8 cellular contexts compared by ENCODE assay signal in genomic region chr12:13101854-13102375, GRCh38. TPM values are rescaled to one million over a fixed set of nuclear protein-coding genes. Genes with fewer than 3 reads are reported as not detected.
DNase-seq lines count a peak whose midpoint lies in the region; ATAC-seq and TF ChIP-seq lines count a peak whose summit lies in the region.

No MANE protein-coding gene starts in this region.

- H3K9ac ChIP-seq in KMS-11 (peak overlapping the region; percentile 94), parathyroid adenoma (peak overlapping the region; percentile 42)

- H3K4me3 Mint-ChIP-seq in CD4-positive, CD25-positive, alpha-beta regulatory T cell, result peak overlapping the region; percentile 81 to 92 (median 91)
- peak overlapping the region; percentile 71 for H3K4me3 Mint-ChIP-seq in activated CD4-positive, alpha-beta memory T cell treated with anti-CD3 and anti-CD28 coated beads, Interleukin-2, amount 10 ng/mL, durations not matched to agents 7 days and 5 days

- H3K27me3 ChIP-seq in CD4-positive, CD25-positive, alpha-beta regulatory T cell (ENCODE audit: control insufficient read depth, insufficient read depth, low read length), result no peaks in the 10 kb centered on the region
- H3K27me3 ChIP-seq in KMS-11 (ENCODE audit: insufficient read depth, low read depth), result no peaks in the 10 kb centered on the region
- no peaks in the 10 kb centered on the region for H3K27me3 ChIP-seq in parathyroid adenoma (ENCODE audit: control insufficient read depth, insufficient read depth, low read length)

- H3K36me3 Mint-ChIP-seq in CD4-positive, CD25-positive, alpha-beta regulatory T cell, result no peaks in the 10 kb centered on the region
- H3K36me3 Mint-ChIP-seq in activated CD4-positive, alpha-beta memory T cell treated with anti-CD3 and anti-CD28 coated beads, Interleukin-2, amount 10 ng/mL, durations not matched to agents 7 days and 5 days (ENCODE audit: low read depth), result no peaks in the 10 kb centered on the region

- H3K36me3 ChIP-seq in CD4-positive, CD25-positive, alpha-beta regulatory T cell (ENCODE audit: control insufficient read depth, insufficient read depth, low read length), result no peaks in the 10 kb centered on the region
- no peaks in the 10 kb centered on the region for H3K36me3 ChIP-seq in KMS-11 (ENCODE audit: insufficient read depth)
- no peaks in the 10 kb centered on the region for H3K36me3 ChIP-seq in parathyroid adenoma (ENCODE audit: control insufficient read depth, insufficient read depth, low read length)

- H3K79me2 ChIP-seq in KMS-11 (ENCODE audit: insufficient read depth, low read depth), result no peaks in the 10 kb centered on the region
- H3K79me2 ChIP-seq in parathyroid adenoma, result no peaks in the 10 kb centered on the region

- H3K9me3 ChIP-seq in CD4-positive, CD25-positive, alpha-beta regulatory T cell (ENCODE audit: control insufficient read depth in 2 of 2, low read length in 2 of 2), result no peaks in the 10 kb centered on the region
- H3K9me3 ChIP-seq in parathyroid adenoma (ENCODE audit: control insufficient read depth, low read length), result no peaks in the 10 kb centered on the region

- peak overlapping the region; percentile 93 to 96 (median 93) for H3K27ac Mint-ChIP-seq in CD4-positive, CD25-positive, alpha-beta regulatory T cell
- H3K27ac Mint-ChIP-seq in activated CD4-positive, alpha-beta memory T cell treated with anti-CD3 and anti-CD28 coated beads, Interleukin-2, amount 10 ng/mL, durations not matched to agents 7 days and 5 days, result peak overlapping the region; percentile 36

- no peaks in the 10 kb centered on the region for H4K20me1 ChIP-seq in KMS-11 (ENCODE audit: insufficient read depth)

- H3K9me3 Mint-ChIP-seq in CD4-positive, CD25-positive, alpha-beta regulatory T cell, result peaks cover 0 to under 1% (median 0%) of the 10 kb centered on the region in 7 donors
- H3K9me3 Mint-ChIP-seq in activated CD4-positive, alpha-beta memory T cell treated with anti-CD3 and anti-CD28 coated beads, Interleukin-2, amount 10 ng/mL, durations not matched to agents 7 days and 5 days, result no peaks in the 10 kb centered on the region

- H2AFZ ChIP-seq in KMS-11 (ENCODE audit: low read depth) (peak overlapping the region; percentile 81; the same call in 1 of the 2 replicates), parathyroid adenoma (peak overlapping the region; percentile 94)

- no peak for ATAC-seq in CD4-positive, CD25-positive, alpha-beta regulatory T cell (ENCODE audit: low read depth in 2 of 2)
- ATAC-seq in HG02973 (IDR thresholded peaks at IDR 0.05; ENCODE audit: unreplicated experiment), result no peak

- peaks cover 24 to 52% (median 35%) of the 10 kb centered on the region in 4 donors for H3K4me1 Mint-ChIP-seq in CD4-positive, CD25-positive, alpha-beta regulatory T cell
- H3K4me1 Mint-ChIP-seq in activated CD4-positive, alpha-beta memory T cell treated with anti-CD3 and anti-CD28 coated beads, Interleukin-2, amount 10 ng/mL, durations not matched to agents 7 days and 5 days, result peaks cover 61% of the 10 kb centered on the region

- DNase-seq in CD4-positive, CD25-positive, alpha-beta regulatory T cell, result peak; percentile 12 to 38 (median 38)
- DNase-seq in activated CD4-positive, alpha-beta memory T cell treated with anti-CD3 and anti-CD28 coated beads, Interleukin-2, amount 10 ng/mL, durations not matched to agents 7 days and 5 days, result peak; percentile 25
- peak; percentile 60 for DNase-seq in fibroblast of gingiva (ENCODE audit: low read depth)
- no peak for DNase-seq in iPS-NIHi7 (ENCODE audit: extremely low spot score)
- no peak for DNase-seq in GM13977 (ENCODE audit: low spot score)

- in situ Hi-C loops in GM13977 (cut with MboI; ENCODE audit: low pct_unique_long_range_greater_than_20kb, low sequenced_read_pairs, unreplicated experiment), result no loop called here

- H3K27me3 Mint-ChIP-seq in CD4-positive, CD25-positive, alpha-beta regulatory T cell, result no peaks in the 10 kb centered on the region
- H3K27me3 Mint-ChIP-seq in activated CD4-positive, alpha-beta memory T cell treated with anti-CD3 and anti-CD28 coated beads, Interleukin-2, amount 10 ng/mL, durations not matched to agents 7 days and 5 days, result no peaks in the 10 kb centered on the region

- TF ChIP-seq CTCF in KMS-11 (conservative IDR thresholded peaks at IDR 0.05; ENCODE audit: low read depth, low read length), result no peak
- TF ChIP-seq CTCF in parathyroid adenoma (IDR thresholded peaks at IDR 0.05), result no peak
- no peak for TF ChIP-seq CTCF in GM13977 (IDR thresholded peaks at IDR 0.05; ENCODE audit: extremely low read depth, insufficient read depth, missing control alignments)

- POLR2A ChIA-PET in activated CD4-positive, alpha-beta memory T cell treated with anti-CD3 and anti-CD28 coated beads, Interleukin-2, amount 10 ng/mL, durations not matched to agents 7 days and 5 days (lab: Charles Lee), result interaction anchor here (0.8 to 3.2 kb wide), 9 partner anchors 78 to 315 kb away, joined by 3 to 21 read pairs (median 3); partner anchors contain the start of gene EMP1

- CTCF ChIA-PET in activated CD4-positive, alpha-beta memory T cell treated with anti-CD3 and anti-CD28 coated beads, Interleukin-2, amount 10 ng/mL, durations not matched to agents 7 days and 5 days (lab: Charles Lee), result interaction anchor here (1.0 to 6.0 kb wide), 5 partner anchors 15 to 185 kb away, joined by 3 to 102 read pairs (median 3); no protein-coding TSS in a partner anchor

- H3K4me1 ChIP-seq in CD4-positive, CD25-positive, alpha-beta regulatory T cell (ENCODE audit: control insufficient read depth, insufficient read depth, low read length, poor library complexity, severe bottlenecking), result peaks cover 34% of the 10 kb centered on the region
- H3K4me1 ChIP-seq in KMS-11 (ENCODE audit: low read depth, poor library complexity, severe bottlenecking) (peaks cover 33% of the 10 kb centered on the region), parathyroid adenoma (peaks cover 20% of the 10 kb centered on the region)

- H3K4me2 ChIP-seq in KMS-11, result peak overlapping the region; percentile 76
- peak overlapping the region; percentile 87 for H3K4me2 ChIP-seq in parathyroid adenoma (ENCODE audit: low read length)

- H3K4me3 ChIP-seq in CD4-positive, CD25-positive, alpha-beta regulatory T cell (ENCODE audit: low read depth, low read length), result peak overlapping the region; percentile 63
- H3K4me3 ChIP-seq in KMS-11 (IDR thresholded peaks at IDR 0.05; ENCODE audit: insufficient read depth, low read depth, low read length), result no peak overlapping the region
- H3K4me3 ChIP-seq in parathyroid adenoma (ENCODE audit: low read depth, low read length), result peak overlapping the region; percentile 70

- peak overlapping the region; percentile 97 for H3K27ac ChIP-seq in CD4-positive, CD25-positive, alpha-beta regulatory T cell (ENCODE audit: insufficient read depth, low read length, poor library complexity, severe bottlenecking)
- peak overlapping the region; percentile 68 for H3K27ac ChIP-seq in KMS-11
- H3K27ac ChIP-seq in parathyroid adenoma, result peak overlapping the region; percentile 88

RNA-seq across cellular contexts. Expression of gene GSG1, which starts 1.6 kb away (rescaled TPM):
- total RNA-seq in CD4-positive, CD25-positive, alpha-beta regulatory T cell, result not detected
- under 1 TPM in 1 of 4 donors, not detected in 3; 0.45 TPM for polyA plus RNA-seq in CD4-positive, CD25-positive, alpha-beta regulatory T cell
- total RNA-seq in activated CD4-positive, alpha-beta memory T cell treated with anti-CD3 and anti-CD28 coated beads, Interleukin-2, amount 10 ng/mL, durations not matched to agents 7 days and 5 days, result not detected

RNA-seq across cellular contexts. Expression of gene FAM234B, which starts 57.7 kb away (rescaled TPM):
- total RNA-seq in CD4-positive, CD25-positive, alpha-beta regulatory T cell, result 4.5 TPM
- 1 to 10 TPM; 1.3 to 3.0 (median 2.1) TPM for polyA plus RNA-seq in CD4-positive, CD25-positive, alpha-beta regulatory T cell
- total RNA-seq in activated CD4-positive, alpha-beta memory T cell treated with anti-CD3 and anti-CD28 coated beads, Interleukin-2, amount 10 ng/mL, durations not matched to agents 7 days and 5 days, result 1 to 10 TPM; 4.5 to 5.2 TPM

Comparison
In these comparisons a context has a peak if more than half of its experiments do, and no peak if none do; other contexts are left out.
1. DNase-seq: peak in CD4-positive, CD25-positive, alpha-beta regulatory T cell (3 of 3), activated CD4-positive, alpha-beta memory T cell treated with anti-CD3 and anti-CD28 coated beads, Interleukin-2, amount 10 ng/mL, durations not matched to agents 7 days and 5 days (single experiment) and fibroblast of gingiva (single experiment); none in iPS-NIHi7 (single experiment) and GM13977 (single experiment).
2. Peak in every context shown above with its lines, with median percentiles within 50 percentile points of each other: H3K27ac ChIP-seq.